In genomic region chr18:51110073-51110797, GRCh38 we compare ENCODE assay signal across 9 cellular contexts.
DNase-seq lines count a peak whose midpoint lies in the region; ATAC-seq, FAIRE-seq and TF ChIP-seq lines count a peak whose summit lies in the region.
"Had no signal": no experiment of that assay in that cellular context is flagged by ENCODE, and none has a peak within 500 bp of the region (broad histone marks: within the 10 kb centered on the region; RNA-seq: fewer than 3 reads in every experiment).

No MANE protein-coding gene starts in this region.

- no peak overlapping the region for H3K4me3 ChIP-seq in PC-9
- H3K4me3 ChIP-seq in gastroesophageal sphincter: no peak overlapping the region
- no peak overlapping the region for H3K4me3 ChIP-seq in pancreas
- H3K4me3 ChIP-seq: skin epidermis had no signal

- POLR2A ChIA-PET in PC-9 (lab: Charles Lee; ENCODE audit: unreplicated experiment): no interaction called here

- ATAC-seq in GM18867 (IDR thresholded peaks at IDR 0.05; ENCODE audit: unreplicated experiment): peak; percentile 84
- ATAC-seq in HG03064 (IDR thresholded peaks at IDR 0.05; ENCODE audit: low read depth, unreplicated experiment): peak; percentile 85
- peak; percentile 79 for ATAC-seq in gastroesophageal sphincter
- ATAC-seq in pancreas: peak; percentile 95 to 99 (median 98)

- DNase-seq in ACHN (peak; percentile 38), PC-9 (peak in 1 of 2 experiments; percentile 46), pancreas (peak; percentile 21 to 97 (median 75)), type B pancreatic cell (ENCODE audit: extremely low spot score, unreplicated experiment) (peak; percentile 83)
- peak; percentile 51 for DNase-seq in activated T-helper 2 cell treated with anti-CD3 and anti-CD28 coated beads, Interferon-gamma antibody, Interleukin-2, Interleukin-4, amounts not matched to agents 10 μg/mL and 5 μg/mL and 100 μg/mL, durations not matched to agents 14 hours and 24 hours and 36 hours (ENCODE audit: low spot score)

- no peaks in the 10 kb centered on the region for H3K36me3 Mint-ChIP-seq in activated T-helper 2 cell treated with anti-CD3 and anti-CD28 coated beads, Interferon-gamma antibody, Interleukin-2, Interleukin-4, amounts not matched to agents 10 μg/mL and 5 μg/mL and 100 μg/mL, durations not matched to agents 14 hours and 24 hours and 36 hours (ENCODE audit: low read depth)
- H3K36me3 Mint-ChIP-seq in type B pancreatic cell: no peaks in the 10 kb centered on the region

- H3K4me2 ChIP-seq in PC-9: peak overlapping the region; percentile 22; the same call in 1 of the 2 replicates

- H2AFZ ChIP-seq in PC-9: no peak overlapping the region

- no peak overlapping the region for H3K27ac Mint-ChIP-seq in activated T-helper 2 cell treated with anti-CD3 and anti-CD28 coated beads, Interferon-gamma antibody, Interleukin-2, Interleukin-4, amounts not matched to agents 10 μg/mL and 5 μg/mL and 100 μg/mL, durations not matched to agents 14 hours and 24 hours and 36 hours
- no peak overlapping the region for H3K27ac Mint-ChIP-seq in type B pancreatic cell

- no peaks in the 10 kb centered on the region for H3F3A ChIP-seq in PC-9 (ENCODE audit: insufficient read depth, low read depth)

- TF ChIP-seq EP300 in gastroesophageal sphincter (IDR thresholded peaks at IDR 0.05): no peak

- no peak for FAIRE-seq in pancreas (lab: Jason Lieb, UNC)

- H3K9me3 Mint-ChIP-seq in activated T-helper 2 cell treated with anti-CD3 and anti-CD28 coated beads, Interferon-gamma antibody, Interleukin-2, Interleukin-4, amounts not matched to agents 10 μg/mL and 5 μg/mL and 100 μg/mL, durations not matched to agents 14 hours and 24 hours and 36 hours: no peaks in the 10 kb centered on the region
- no peaks in the 10 kb centered on the region for H3K9me3 Mint-ChIP-seq in type B pancreatic cell

- H3K27me3 ChIP-seq in PC-9 (ENCODE audit: insufficient read depth, low read depth) (no peaks in the 10 kb centered on the region), gastroesophageal sphincter (peaks cover 7% of the 10 kb centered on the region), pancreas (no peaks in the 10 kb centered on the region)

- no peak for TF ChIP-seq POLR2A in gastroesophageal sphincter (IDR thresholded peaks at IDR 0.05)

- in situ Hi-C loops in ACHN (cut with HindIII; ENCODE audit: low pct_ligation_motif_present, low pct_unique_long_range_greater_than_20kb, low sequenced_read_pairs): no loop called here

- no TSS peak for BruUV-seq in PC-9 (replicated peaks; lab: Mats Ljungman, UMichigan)

- H3K9me3 ChIP-seq in PC-9 (ENCODE audit: insufficient read depth, low read depth) (no peaks in the 10 kb centered on the region), gastroesophageal sphincter (peaks cover 0 to 6% (median 0%) of the 10 kb centered on the region in 3 donors), pancreas (no peaks in the 10 kb centered on the region)

- 77 to 100% methylated on average over 1 to 5 of the region's 42 CpGs for WGBS in gastroesophageal sphincter (ENCODE audit: low coverage in 1 of 2), 2 donors
- 30 to 41% methylated on average over 31 to 42 of the region's 42 CpGs for WGBS in pancreas, 2 donors

- H3K79me2 ChIP-seq in PC-9 (ENCODE audit: low read depth): no peaks in the 10 kb centered on the region

- peaks cover 18% of the 10 kb centered on the region for H3K4me1 Mint-ChIP-seq in activated T-helper 2 cell treated with anti-CD3 and anti-CD28 coated beads, Interferon-gamma antibody, Interleukin-2, Interleukin-4, amounts not matched to agents 10 μg/mL and 5 μg/mL and 100 μg/mL, durations not matched to agents 14 hours and 24 hours and 36 hours (ENCODE audit: low read depth)
- H3K4me1 Mint-ChIP-seq in type B pancreatic cell (ENCODE audit: unreplicated experiment): no peaks in the 10 kb centered on the region

- H3K9me2 ChIP-seq in PC-9 (ENCODE audit: insufficient read depth): no peaks in the 10 kb centered on the region

- H3K27me3 Mint-ChIP-seq in activated T-helper 2 cell treated with anti-CD3 and anti-CD28 coated beads, Interferon-gamma antibody, Interleukin-2, Interleukin-4, amounts not matched to agents 10 μg/mL and 5 μg/mL and 100 μg/mL, durations not matched to agents 14 hours and 24 hours and 36 hours (ENCODE audit: low read depth): no peaks in the 10 kb centered on the region
- H3K27me3 Mint-ChIP-seq in type B pancreatic cell: no peaks in the 10 kb centered on the region

- no peak overlapping the region for H3K4me3 Mint-ChIP-seq in activated T-helper 2 cell treated with anti-CD3 and anti-CD28 coated beads, Interferon-gamma antibody, Interleukin-2, Interleukin-4, amounts not matched to agents 10 μg/mL and 5 μg/mL and 100 μg/mL, durations not matched to agents 14 hours and 24 hours and 36 hours (ENCODE audit: low read depth)
- H3K4me3 Mint-ChIP-seq in type B pancreatic cell: no peak overlapping the region

- peak; percentile 93 for TF ChIP-seq CTCF in PC-9 (conservative IDR thresholded peaks at IDR 0.05)
- peak; percentile 82 to 99 (median 89) for TF ChIP-seq CTCF in gastroesophageal sphincter (IDR thresholded peaks at IDR 0.05)
- TF ChIP-seq CTCF in pancreas (IDR thresholded peaks at IDR 0.05): peak; percentile 92 to 98 (median 95)
- TF ChIP-seq CTCF in type B pancreatic cell (conservative IDR thresholded peaks at IDR 0.05): peak; percentile 97

- H4K20me1 ChIP-seq in PC-9 (ENCODE audit: insufficient read depth): no peaks in the 10 kb centered on the region

- H3K36me3 ChIP-seq in PC-9 (ENCODE audit: low read depth) (no peaks in the 10 kb centered on the region), gastroesophageal sphincter (no peaks in the 10 kb centered on the region), pancreas (no peaks in the 10 kb centered on the region)

- H3K27ac ChIP-seq in PC-9 (no peak overlapping the region), gastroesophageal sphincter (no peak overlapping the region), pancreas (no peak overlapping the region)
- H3K27ac ChIP-seq: skin epidermis had no signal

- intact Hi-C loops in PC-9 (cut with micrococcal nuclease; ENCODE audit: unreplicated experiment): no loop called here
- intact Hi-C loops in activated T-helper 2 cell treated with anti-CD3 and anti-CD28 coated beads, Interferon-gamma antibody, Interleukin-2, Interleukin-4, amounts not matched to agents 10 μg/mL and 5 μg/mL and 100 μg/mL, durations not matched to agents 14 hours and 24 hours and 36 hours (cut with micrococcal nuclease): loop anchor here (2.0 kb wide), 1 partner anchor 61 kb away; no protein-coding TSS in a partner anchor
- intact Hi-C loops in pancreas (cut with DNase I): no loop called here

- CTCF ChIA-PET in PC-9 (lab: Charles Lee): no interaction called here

- H3K4me1 ChIP-seq in PC-9 (replicated peaks; ENCODE audit: insufficient read depth): no peaks in the 10 kb centered on the region
- peaks cover 0 to 7% (median 0%) of the 10 kb centered on the region in 3 donors for H3K4me1 ChIP-seq in gastroesophageal sphincter
- H3K4me1 ChIP-seq in pancreas: no peaks in the 10 kb centered on the region
